16 cellular contexts compared by ENCODE assay signal in the genomic region with DNA sequence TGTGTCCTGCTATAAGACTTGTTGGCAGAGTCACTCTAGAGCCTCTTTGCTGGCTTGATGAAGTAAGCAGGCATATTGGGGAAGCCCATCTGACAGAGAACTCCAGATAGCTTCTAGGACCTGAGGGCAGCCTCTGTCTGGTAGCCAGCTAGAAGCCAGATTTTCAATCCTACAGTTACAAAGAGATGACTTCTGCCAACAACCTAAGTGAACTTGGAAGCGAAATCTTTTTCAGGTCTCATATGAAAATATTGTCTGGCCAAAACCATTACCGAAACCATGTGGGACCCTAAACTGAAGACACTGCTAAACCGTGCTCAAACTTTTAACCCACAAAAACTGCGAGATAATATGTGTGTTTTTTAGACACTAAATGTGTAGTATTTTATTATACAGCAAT.
DNase-seq lines count a peak whose midpoint lies in the region; TF ChIP-seq lines count a peak whose summit lies in the region.
"Had no signal": no experiment of that assay in that cellular context is flagged by ENCODE, and none has a peak within 500 bp of the region (broad histone marks: within the 10 kb centered on the region; RNA-seq: fewer than 3 reads in every experiment).

No MANE protein-coding gene starts in this region.

- H2BK15ac ChIP-seq in mesenchymal stem cell (ENCODE audit: low read depth, poor library complexity, severe bottlenecking): no peak overlapping the region

- H3K27ac ChIP-seq in OCI-LY3 (ENCODE audit: low read length): no peak overlapping the region
- H3K27ac ChIP-seq in mesenchymal stem cell (ENCODE audit: low read length, poor library complexity, severe bottlenecking): no peak overlapping the region
- no peak overlapping the region for H3K27ac ChIP-seq in coronary artery
- H3K27ac ChIP-seq: GM23248 had no signal

- no peak overlapping the region for H3K14ac ChIP-seq in mesenchymal stem cell (ENCODE audit: low read length in 2 of 2)

- no peaks in the 10 kb centered on the region for H3K9me3 ChIP-seq in OCI-LY3 (ENCODE audit: insufficient read depth, low read length)
- H3K9me3 ChIP-seq in mesenchymal stem cell (ENCODE audit: control insufficient read depth, low read length): no peaks in the 10 kb centered on the region

- H3K79me1 ChIP-seq in mesenchymal stem cell (replicated peaks; ENCODE audit: low read length, poor library complexity, severe bottlenecking): no peaks in the 10 kb centered on the region

- no peak overlapping the region for H3K4me2 ChIP-seq in OCI-LY3 (ENCODE audit: low read length)
- peak overlapping the region; percentile 16 for H3K4me2 ChIP-seq in mesenchymal stem cell (ENCODE audit: low read length, poor library complexity, severe bottlenecking)

- H3K79me2 ChIP-seq in OCI-LY3 (ENCODE audit: low read length): no peaks in the 10 kb centered on the region

- H4K20me1 ChIP-seq in OCI-LY3 (ENCODE audit: insufficient read depth, low read length): no peaks in the 10 kb centered on the region

- no peak overlapping the region for H3K4me3 ChIP-seq in OCI-LY3 (ENCODE audit: low read length)
- H3K4me3 ChIP-seq in mesenchymal stem cell (ENCODE audit: insufficient read depth in 1 of 2, low read depth in 1 of 2, low read length in 2 of 2): no peak overlapping the region
- H3K4me3 ChIP-seq in coronary artery: no peak overlapping the region
- H3K4me3 ChIP-seq: GM23248 had no signal

- no peak overlapping the region for H2AK5ac ChIP-seq in mesenchymal stem cell (ENCODE audit: low read length, severe bottlenecking)

- no peak overlapping the region for H3K9ac ChIP-seq in OCI-LY3 (ENCODE audit: low read length)
- H3K9ac ChIP-seq in mesenchymal stem cell (ENCODE audit: low read length): no peak overlapping the region
- H3K9ac ChIP-seq: GM23248 had no signal

- DNase-seq in NCI-H446 (lab: John Stamatoyannopoulos, UW): peak; percentile 32 to 73
- DNase-seq in mesenchymal stem cell: no peak
- no peak for DNase-seq in NCI-H128 (lab: John Stamatoyannopoulos, UW; ENCODE audit: unreplicated experiment)
- no peak for DNase-seq in coronary artery (ENCODE audit: low spot score)
- no peak for DNase-seq in stimulated activated naive CD4-positive, alpha-beta T cell (lab: John Stamatoyannopoulos, UW)
- DNase-seq: C1 segment of cervical spinal cord; Calu3; CD4-positive, alpha-beta memory T cell; COR-L47; DMS53; DMS79 treated with DMSO at 0.1 percent for 48 hours; GF-D8; GM23248; H7; HCEC 1CT had no signal

- H2BK5ac ChIP-seq in mesenchymal stem cell (ENCODE audit: low read depth, low read length, poor library complexity, severe bottlenecking): no peak overlapping the region

- H4K8ac ChIP-seq in mesenchymal stem cell (ENCODE audit: low read length): no peak overlapping the region

- 100% methylated on average over 2 of the region's 4 CpGs for WGBS in mesenchymal stem cell

- no peak overlapping the region for H2BK12ac ChIP-seq in mesenchymal stem cell (ENCODE audit: low read length in 2 of 2)

- H3K27me3 ChIP-seq in OCI-LY3 (ENCODE audit: low read depth, low read length) (no peaks in the 10 kb centered on the region), mesenchymal stem cell (ENCODE audit: control insufficient read depth in 1 of 2, insufficient read depth in 1 of 2, low read length in 2 of 2) (no peaks in the 10 kb centered on the region)

- H4K91ac ChIP-seq in mesenchymal stem cell (ENCODE audit: low read length): no peak overlapping the region

- no peak overlapping the region for H3K4ac ChIP-seq in mesenchymal stem cell (ENCODE audit: low read depth in 1 of 2, low read length in 2 of 2)

- no peaks in the 10 kb centered on the region for H3K36me3 ChIP-seq in OCI-LY3 (replicated peaks; ENCODE audit: low read depth, low read length)
- no peaks in the 10 kb centered on the region for H3K36me3 ChIP-seq in mesenchymal stem cell (ENCODE audit: control insufficient read depth in 1 of 2, insufficient read depth in 2 of 2, low read depth in 1 of 2, low read length in 2 of 2)

- no peak overlapping the region for H2BK120ac ChIP-seq in mesenchymal stem cell (ENCODE audit: low read depth, low read length)

- H2AFZ ChIP-seq in OCI-LY3 (ENCODE audit: low read depth, low read length) (peak overlapping the region; percentile 25; the same call in 1 of the 2 replicates), mesenchymal stem cell (ENCODE audit: low read depth, low read length) (no peak overlapping the region)
- H2AFZ ChIP-seq: GM23248 had no signal

- TF ChIP-seq CTCF in OCI-LY3 (IDR thresholded peaks at IDR 0.05; ENCODE audit: low read depth, low read length) (no peak), coronary artery (IDR thresholded peaks at IDR 0.05) (no peak)

- H3K4me1 ChIP-seq in OCI-LY3 (ENCODE audit: low read length) (peaks cover 11% of the 10 kb centered on the region), mesenchymal stem cell (ENCODE audit: control insufficient read depth, insufficient read depth, low read depth, low read length) (no peaks in the 10 kb centered on the region)

- no peak overlapping the region for H3K23ac ChIP-seq in mesenchymal stem cell (ENCODE audit: low read length in 2 of 2)

- no peak overlapping the region for H3K18ac ChIP-seq in mesenchymal stem cell (ENCODE audit: low read depth in 1 of 2, low read length in 2 of 2)

Comparison
In these comparisons a context has a peak if more than half of its experiments do, and no peak if none do; other contexts are left out.
1. DNase-seq: peak in NCI-H446 (2 of 2); none in mesenchymal stem cell (single experiment), NCI-H128 (single experiment), coronary artery (single experiment) and stimulated activated naive CD4-positive, alpha-beta T cell (0 of 6).